Comparison of ENCODE assay signal across 20 cellular contexts in the genomic region with DNA sequence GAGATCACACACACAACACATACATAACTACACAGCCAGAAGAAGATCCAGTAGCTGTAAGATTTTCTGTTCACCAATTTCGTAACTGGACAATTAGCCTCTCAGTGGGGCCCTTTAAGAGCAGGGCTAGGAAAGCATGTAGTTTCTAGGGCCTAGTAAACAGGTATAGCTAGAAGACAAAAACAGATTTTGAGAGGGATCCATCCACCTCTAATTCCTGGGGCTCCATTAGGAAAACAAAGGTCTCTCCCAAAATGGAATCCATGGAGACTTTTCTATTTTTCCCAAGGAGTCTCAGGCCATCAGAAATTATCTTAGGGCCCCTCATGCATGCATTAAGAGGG. TPM values are rescaled to one million over a fixed set of nuclear protein-coding genes. Genes with fewer than 3 reads are reported as not detected.
DNase-seq lines count a peak whose midpoint lies in the region; ATAC-seq, FAIRE-seq and TF ChIP-seq lines count a peak whose summit lies in the region.
"Had no signal": no experiment of that assay in that cellular context is flagged by ENCODE, and none has a peak within 500 bp of the region (broad histone marks: within the 10 kb centered on the region; RNA-seq: fewer than 3 reads in every experiment).

No MANE protein-coding gene starts in this region.

- H3K36me3 Mint-ChIP-seq in GM23338 (ENCODE audit: low read depth), result peaks cover 93% of the 10 kb centered on the region

- H3K4me3 Mint-ChIP-seq in GM23338, result no peak overlapping the region
- H3K4me3 Mint-ChIP-seq: CD4-positive, alpha-beta T cell; H9; HFFc6 had no signal

- H2AK5ac ChIP-seq in mesendoderm (ENCODE audit: low read length), result no peak overlapping the region

- no peak overlapping the region for H3K4ac ChIP-seq in mesendoderm (ENCODE audit: low read depth, low read length)

- H3K23ac ChIP-seq in mesendoderm (ENCODE audit: low read length), result no peak overlapping the region

- H3K4me2 ChIP-seq in GM23338 (no peak overlapping the region), K562 (ENCODE audit: insufficient read depth, low read length) (no peak overlapping the region), mesendoderm (ENCODE audit: low read length) (no peak overlapping the region)

- H3K4me1 Mint-ChIP-seq in GM23338, result no peaks in the 10 kb centered on the region

- H3K36me3 ChIP-seq in GM23338 (ENCODE audit: insufficient read depth) (peaks cover 62% of the 10 kb centered on the region), K562 (ENCODE audit: control insufficient read depth, insufficient read depth, low read length) (peaks cover 48% of the 10 kb centered on the region), mesendoderm (ENCODE audit: control insufficient read depth, insufficient read depth, low read length) (peaks cover 2% of the 10 kb centered on the region)

- H3K18ac ChIP-seq in mesendoderm (ENCODE audit: low read length), result no peak overlapping the region

- POLR2A ChIA-PET in K562 (lab: Yijun Ruan, JAX), result interaction anchor here (0.7 kb wide), 1 partner anchor 11 kb away, joined by 3 read pairs; the partner anchor contains the start of genes KIAA1143 and KIF15

- no peak overlapping the region for H4K8ac ChIP-seq in mesendoderm (ENCODE audit: low read depth, low read length)

- H3K4me3 ChIP-seq in GM23338 (no peak overlapping the region), NB4 (ENCODE audit: low read depth, low read length) (no peak overlapping the region), K562 (no peak overlapping the region), mesendoderm (ENCODE audit: low read length) (no peak overlapping the region)
- H3K4me3 ChIP-seq: GM12878 had no signal

- no peaks in the 10 kb centered on the region for H3K9me1 ChIP-seq in K562 (ENCODE audit: control insufficient read depth, insufficient read depth, low read length)

- intact Hi-C loops in K562 (cut with micrococcal nuclease), result no loop called here

- TF ChIP-seq RAD21 in K562 (CRISPR knock-in tag; conservative IDR thresholded peaks at IDR 0.05 in 1 of 2, IDR thresholded peaks at IDR 0.05 in 1 of 2), result no peak

- no peaks in the 10 kb centered on the region for H3F3A ChIP-seq in GM23338 (replicated peaks; ENCODE audit: low read depth)

- no TSS peak for BruUV-seq in K562 (replicated peaks; lab: Mats Ljungman, UMichigan)

- no peak overlapping the region for H3K9ac ChIP-seq in K562 (ENCODE audit: insufficient read depth in 1 of 2, low read depth in 2 of 2, low read length in 2 of 2)
- H3K9ac ChIP-seq in mesendoderm (ENCODE audit: low read length), result no peak overlapping the region

- no peak for TF ChIP-seq CTCF in GM23338 (conservative IDR thresholded peaks at IDR 0.05; ENCODE audit: low read depth in 2 of 2)
- TF ChIP-seq CTCF in NB4 (IDR thresholded peaks at IDR 0.05; ENCODE audit: low read depth, low read length), result no peak
- TF ChIP-seq CTCF in K562 (IDR thresholded peaks at IDR 0.05 in 2 of 3, conservative IDR thresholded peaks at IDR 0.05 in 1 of 3; ENCODE audit: insufficient read depth in 2 of 3, low read depth in 1 of 3, low read length in 3 of 3), result no peak

- FAIRE-seq in K562 (lab: Jason Lieb, UNC), result no peak
- FAIRE-seq: GM12878, GM18507 had no signal

- no peak overlapping the region for H3K56ac ChIP-seq in mesendoderm (ENCODE audit: low read length)

- no peak overlapping the region for H2BK5ac ChIP-seq in mesendoderm (ENCODE audit: low read length)

- H4K5ac ChIP-seq in mesendoderm (ENCODE audit: low read length), result no peak overlapping the region

- no peak for TF ChIP-seq POLR2A in NB4 (IDR thresholded peaks at IDR 0.05; ENCODE audit: extremely low read depth, insufficient read length)
- no peak for TF ChIP-seq POLR2A in K562 (conservative IDR thresholded peaks at IDR 0.05)

- peaks cover 22% of the 10 kb centered on the region for H3K9me3 ChIP-seq in K562 (replicated peaks; ENCODE audit: control insufficient read depth, insufficient read depth, low read depth, low read length)

- H3K9me3 Mint-ChIP-seq in GM23338, result peaks cover 66% of the 10 kb centered on the region

- no peak overlapping the region for H3K27ac Mint-ChIP-seq in GM23338
- H3K27ac Mint-ChIP-seq: CD4-positive, alpha-beta T cell; H9; HFFc6 had no signal

- CTCF ChIA-PET in K562 (lab: Yijun Ruan, JAX; ENCODE audit: low intra/inter-chr PET ratio), result no interaction called here

- H2AFZ ChIP-seq in GM23338, result no peak overlapping the region
- H2AFZ ChIP-seq in K562 (ENCODE audit: low read depth, low read length), result no peak overlapping the region

- H3K9me2 ChIP-seq in GM23338 (ENCODE audit: insufficient read depth), result no peaks in the 10 kb centered on the region

- H3K4me1 ChIP-seq in GM23338 (ENCODE audit: insufficient read depth), result no peaks in the 10 kb centered on the region
- no peaks in the 10 kb centered on the region for H3K4me1 ChIP-seq in K562 (replicated peaks in 1 of 2; ENCODE audit: control insufficient read depth in 2 of 2, insufficient read depth in 2 of 2, low read length in 2 of 2)
- no peaks in the 10 kb centered on the region for H3K4me1 ChIP-seq in mesendoderm (ENCODE audit: control insufficient read depth, low read depth, low read length)

- peaks cover 13% of the 10 kb centered on the region for H3K79me1 ChIP-seq in mesendoderm (ENCODE audit: low read length)

- ATAC-seq in GM23338, result no peak
- no peak for ATAC-seq in K562
- ATAC-seq in HG02852 (IDR thresholded peaks at IDR 0.05; ENCODE audit: unreplicated experiment), result no peak
- ATAC-seq in HG02938 (IDR thresholded peaks at IDR 0.05; ENCODE audit: unreplicated experiment), result no peak
- ATAC-seq in HG03196 (IDR thresholded peaks at IDR 0.05; ENCODE audit: unreplicated experiment), result no peak
- ATAC-seq in GM19455 (IDR thresholded peaks at IDR 0.05; ENCODE audit: unreplicated experiment), result no peak
- ATAC-seq: GM12878 had no signal

- no peaks in the 10 kb centered on the region; the same call in 1 of the 2 replicates for H4K20me1 ChIP-seq in GM23338 (replicated peaks; ENCODE audit: insufficient read depth)
- no peaks in the 10 kb centered on the region for H4K20me1 ChIP-seq in K562 (replicated peaks; ENCODE audit: control insufficient read depth, insufficient read depth, low read length)

- H3K79me2 ChIP-seq in GM23338 (replicated peaks; ENCODE audit: insufficient read depth), result peaks cover 71% of the 10 kb centered on the region
- H3K79me2 ChIP-seq in K562 (ENCODE audit: control insufficient read depth, insufficient read depth, low read length), result peaks cover 47% of the 10 kb centered on the region
- peaks cover 5% of the 10 kb centered on the region for H3K79me2 ChIP-seq in mesendoderm (ENCODE audit: control insufficient read depth, insufficient read depth, low read length)

- no peak overlapping the region for H3K27ac ChIP-seq in GM23338 (ENCODE audit: low read depth)
- no peak overlapping the region for H3K27ac ChIP-seq in K562 (ENCODE audit: extremely low read depth, low read depth, low read length)
- H3K27ac ChIP-seq in mesendoderm (ENCODE audit: low read depth, low read length), result no peak overlapping the region

- no peak overlapping the region for H2BK120ac ChIP-seq in mesendoderm (ENCODE audit: low read depth, low read length)

- in situ Hi-C loops in K562 (cut with MboI), result no loop called here

- DNase-seq in GM23338 (ENCODE audit: low spot score) (peak; percentile 16), NB4 (ENCODE audit: low read depth) (peak; percentile 9), K562 (ENCODE audit: extremely low read depth in 1 of 4, low spot score in 3 of 4) (peak in 1 of 4 experiments; percentile 26), mesendoderm (peak; percentile 26)
- DNase-seq: ACHN; C1 segment of cervical spinal cord; Calu3; CD4-positive, alpha-beta T cell; DMS 273 treated with DMSO at 0.1 percent for 48 hours; GOT3; H9; HFFc6 had no signal

- H3K27me3 Mint-ChIP-seq in GM23338 (ENCODE audit: insufficient read depth, low read depth, poor library complexity), result no peaks in the 10 kb centered on the region
- H3K27me3 Mint-ChIP-seq: CD4-positive, alpha-beta T cell had no signal

- H2BK15ac ChIP-seq in mesendoderm (replicated peaks; ENCODE audit: low read depth), result no peak overlapping the region

- H3K27me3 ChIP-seq in GM23338 (ENCODE audit: insufficient read depth) (no peaks in the 10 kb centered on the region), K562 (ENCODE audit: control insufficient read depth in 2 of 2, insufficient read depth in 2 of 2, low read length in 2 of 2) (no peaks in the 10 kb centered on the region), mesendoderm (ENCODE audit: insufficient read depth, low read length, poor library complexity) (peaks cover 2% of the 10 kb centered on the region)

- no peak for TF ChIP-seq EP300 in K562 (IDR thresholded peaks at IDR 0.05; ENCODE audit: low read length)

- WGBS in K562 (ENCODE audit: insufficient coverage, low coverage, missing lambda C conversion rate), result 100% methylated on average over 1 of the region's 1 CpG
- no CpG with 5 or more reads among the region's 1 CpG for WGBS in mesendoderm (ENCODE audit: extremely low coverage, insufficient coverage, low lambda C conversion rate)

RNA-seq across cellular contexts. Expression of gene KIF15, which starts 10.5 kb away (rescaled TPM):
- total RNA-seq in GM23338 (2014; rRNA removed; shearing (Covaris generic)), result 21.2 and 26.2 TPM in 2 replicates
- polyA plus RNA-seq in GM23338 (2016; fragmentation: Nextera tagmentation; extraction: Ambion mirVana) (21.8 and 25.8 TPM in 2 replicates), K562 (2011; rRNA removed) (17.9 and 25.3 TPM in 2 replicates), K562 (2014; fragmentation: Illumina TruSeq; extraction: Trizol) (33.8 and 43.3 TPM in 2 replicates), K562 (2014; fragmentation: Nextera tagmentation; extraction: Ambion mirVana) (10 to 100 TPM in 1 of 2 experiments, 1 to 10 TPM in 1; 9.0 to 21.2 TPM), K562 (2014; rRNA removed) (21.2 and 27.9 TPM in 2 replicates)
- total RNA-seq in K562 (2011; cell fraction: chromatin; rRNA removed; ENCODE audit: low replicate concordance), result 21.8 and 81.5 TPM in 2 replicates
- 13.7 and 19.2 TPM in 2 replicates for total RNA-seq in K562 (2011; cell fraction: nucleolus; rRNA removed)
- total RNA-seq in K562 (2011; cell fraction: nucleoplasm; rRNA removed), result 19.6 and 23.5 TPM in 2 replicates
- total RNA-seq in K562 (2014; rRNA removed) (26.0 and 28.0 TPM in 2 replicates), K562 (2014; rRNA removed; fragmentation: Illumina TruSeq; extraction: Trizol) (43.7 and 52.3 TPM in 2 replicates), K562 (2015; rRNA removed; fragmentation: Illumina TruSeq; extraction: Trizol) (45.1 and 45.9 TPM in 2 replicates), K562 (2021) (24.5 and 25.8 TPM in 2 replicates)
- polyA plus RNA-seq in K562 (2011; cell fraction: cytosol; rRNA removed), result 2.9 and 5.4 TPM in 2 replicates
- 12.1 and 15.4 TPM in 2 replicates for polyA plus RNA-seq in K562 (2011; cell fraction: nucleus; rRNA removed)
- 15.4 and 18.1 TPM in 2 replicates for polyA plus RNA-seq in K562 (2012)
- 50.8 and 54.3 TPM in 2 replicates for polyA minus RNA-seq in K562 (2011; rRNA and poly(A)+ RNA removed)
- polyA minus RNA-seq in K562 (2011; cell fraction: cytosol; rRNA and poly(A)+ RNA removed), result 11.8 and 17.1 TPM in 2 replicates
- polyA minus RNA-seq in K562 (2011; cell fraction: nucleus; rRNA and poly(A)+ RNA removed), result 20.6 and 43.1 TPM in 2 replicates
- 27.5 TPM for polyA plus RNA-seq in mesendoderm (2013, experiment 1 of 2)
- polyA plus RNA-seq in mesendoderm (2013, experiment 2 of 2), result 27.9 TPM

RNA-seq across cellular contexts. Expression of gene KIAA1143, which starts 10.7 kb away (rescaled TPM):
- 48.1 and 49.2 TPM in 2 replicates for total RNA-seq in GM23338 (2014; rRNA removed; shearing (Covaris generic))
- 63.9 and 75.4 TPM in 2 replicates for polyA plus RNA-seq in GM23338 (2016; fragmentation: Nextera tagmentation; extraction: Ambion mirVana)
- total RNA-seq in K562 (2011; cell fraction: chromatin; rRNA removed; ENCODE audit: low replicate concordance), result 4.3 and 13.2 TPM in 2 replicates
- total RNA-seq in K562 (2011; cell fraction: nucleolus; rRNA removed), result 4.0 and 5.1 TPM in 2 replicates
- total RNA-seq in K562 (2011; cell fraction: nucleoplasm; rRNA removed), result 8.9 and 20.1 TPM in 2 replicates
- total RNA-seq in K562 (2014; rRNA removed), result 27.9 and 31.3 TPM in 2 replicates
- total RNA-seq in K562 (2014; rRNA removed; fragmentation: Illumina TruSeq; extraction: Trizol), result 72.0 and 97.2 TPM in 2 replicates
- 43.7 and 47.0 TPM in 2 replicates for total RNA-seq in K562 (2015; rRNA removed; fragmentation: Illumina TruSeq; extraction: Trizol)
- 42.8 and 47.1 TPM in 2 replicates for total RNA-seq in K562 (2021)
- polyA plus RNA-seq in K562 (2011; rRNA removed), result 30.9 and 40.7 TPM in 2 replicates
- polyA plus RNA-seq in K562 (2011; cell fraction: cytosol; rRNA removed), result 9.6 and 16.5 TPM in 2 replicates
- polyA plus RNA-seq in K562 (2011; cell fraction: nucleus; rRNA removed), result 12.2 and 16.4 TPM in 2 replicates
- 21.4 and 23.2 TPM in 2 replicates for polyA plus RNA-seq in K562 (2012)
- 47.4 and 54.6 TPM in 2 replicates for polyA plus RNA-seq in K562 (2014; fragmentation: Illumina TruSeq; extraction: Trizol)
- polyA plus RNA-seq in K562 (2014; fragmentation: Nextera tagmentation; extraction: Ambion mirVana), result 10 to 100 TPM; 33.5 to 42.2 TPM
- polyA plus RNA-seq in K562 (2014; rRNA removed), result 24.0 and 25.6 TPM in 2 replicates
- polyA minus RNA-seq in K562 (2011; rRNA and poly(A)+ RNA removed), result 63.0 and 63.7 TPM in 2 replicates
- 20.2 and 26.3 TPM in 2 replicates for polyA minus RNA-seq in K562 (2011; cell fraction: cytosol; rRNA and poly(A)+ RNA removed)
- 6.9 and 12.9 TPM in 2 replicates for polyA minus RNA-seq in K562 (2011; cell fraction: nucleus; rRNA and poly(A)+ RNA removed)
- polyA plus RNA-seq in mesendoderm (2013, experiment 1 of 2), result 43.0 TPM
- 44.5 TPM for polyA plus RNA-seq in mesendoderm (2013, experiment 2 of 2)

RNA-seq across cellular contexts. Expression of gene ZNF501, which starts 42.6 kb away (rescaled TPM):
- total RNA-seq in GM23338 (2014; rRNA removed; shearing (Covaris generic)), result 6.6 and 8.0 TPM in 2 replicates
- polyA plus RNA-seq in GM23338 (2016; fragmentation: Nextera tagmentation; extraction: Ambion mirVana) (3.3 and 4.2 TPM in 2 replicates), K562 (2011; rRNA removed) (1.1 and 4.2 TPM in 2 replicates), K562 (2014; fragmentation: Illumina TruSeq; extraction: Trizol) (2.3 and 4.1 TPM in 2 replicates), K562 (2014; fragmentation: Nextera tagmentation; extraction: Ambion mirVana) (1 to 10 TPM; 1.2 to 1.6 TPM), K562 (2014; rRNA removed) (2.4 and 2.9 TPM in 2 replicates)
- total RNA-seq in K562 (2011; cell fraction: chromatin; rRNA removed; ENCODE audit: low replicate concordance), result 8.3 and 13.2 TPM in 2 replicates
- total RNA-seq in K562 (2011; cell fraction: nucleolus; rRNA removed), result 9.5 and 11.8 TPM in 2 replicates
- total RNA-seq in K562 (2011; cell fraction: nucleoplasm; rRNA removed), result 10.2 and 13.0 TPM in 2 replicates
- total RNA-seq in K562 (2014; rRNA removed) (4.9 and 6.5 TPM in 2 replicates), K562 (2014; rRNA removed; fragmentation: Illumina TruSeq; extraction: Trizol) (4.5 and 4.8 TPM in 2 replicates), K562 (2015; rRNA removed; fragmentation: Illumina TruSeq; extraction: Trizol) (3.6 and 3.7 TPM in 2 replicates), K562 (2021) (3.9 and 4.4 TPM in 2 replicates)
- 0.49 and 0.95 TPM in 2 replicates for polyA plus RNA-seq in K562 (2011; cell fraction: cytosol; rRNA removed)
- 0.59 and 4.2 TPM in 2 replicates for polyA plus RNA-seq in K562 (2011; cell fraction: nucleus; rRNA removed)
- 2.9 TPM in 2 replicates for polyA plus RNA-seq in K562 (2012)
- polyA minus RNA-seq in K562 (2011; rRNA and poly(A)+ RNA removed), result 1.5 and 6.7 TPM in 2 replicates
- polyA minus RNA-seq in K562 (2011; cell fraction: cytosol; rRNA and poly(A)+ RNA removed), result 3.0 TPM in 1 of 2 replicates, not detected in the other
- polyA minus RNA-seq in K562 (2011; cell fraction: nucleus; rRNA and poly(A)+ RNA removed), result 3.1 and 11.0 TPM in 2 replicates
- polyA plus RNA-seq in mesendoderm (2013, experiment 1 of 2), result 2.5 TPM
- 2.7 TPM for polyA plus RNA-seq in mesendoderm (2013, experiment 2 of 2)
- total RNA-seq: A172, HT1080 had no signal

RNA-seq across cellular contexts. Expression of gene ZNF502, which starts 59.6 kb away (rescaled TPM):
- total RNA-seq in GM23338 (2014; rRNA removed; shearing (Covaris generic)), result 3.2 and 4.7 TPM in 2 replicates
- polyA plus RNA-seq in GM23338 (2016; fragmentation: Nextera tagmentation; extraction: Ambion mirVana) (1.7 and 2.9 TPM in 2 replicates), K562 (2011; rRNA removed) (0.11 and 0.47 TPM in 2 replicates), K562 (2014; fragmentation: Illumina TruSeq; extraction: Trizol) (0.73 and 0.90 TPM in 2 replicates), K562 (2014; fragmentation: Nextera tagmentation; extraction: Ambion mirVana) (under 1 TPM; 0.38 to 0.67 TPM), K562 (2014; rRNA removed) (0.60 and 1.6 TPM in 2 replicates)
- total RNA-seq in K562 (2011; cell fraction: chromatin; rRNA removed; ENCODE audit: low replicate concordance), result 0.60 and 2.4 TPM in 2 replicates
- total RNA-seq in K562 (2011; cell fraction: nucleolus; rRNA removed), result 0.66 and 0.67 TPM in 2 replicates
- 0.66 and 0.76 TPM in 2 replicates for total RNA-seq in K562 (2011; cell fraction: nucleoplasm; rRNA removed)
- total RNA-seq in K562 (2014; rRNA removed) (0.59 and 0.61 TPM in 2 replicates), K562 (2014; rRNA removed; fragmentation: Illumina TruSeq; extraction: Trizol) (0.73 and 1.3 TPM in 2 replicates), K562 (2015; rRNA removed; fragmentation: Illumina TruSeq; extraction: Trizol) (0.68 and 0.98 TPM in 2 replicates), K562 (2021) (0.65 and 0.73 TPM in 2 replicates)
- 0.03 and 0.07 TPM in 2 replicates for polyA plus RNA-seq in K562 (2011; cell fraction: cytosol; rRNA removed)
- polyA plus RNA-seq in K562 (2011; cell fraction: nucleus; rRNA removed), result 0.10 and 0.30 TPM in 2 replicates
- polyA plus RNA-seq in K562 (2012), result 0.29 and 0.84 TPM in 2 replicates
- polyA minus RNA-seq in K562 (2011; rRNA and poly(A)+ RNA removed), result 0.15 and 0.46 TPM in 2 replicates
- polyA minus RNA-seq in K562 (2011; cell fraction: cytosol; rRNA and poly(A)+ RNA removed), result not detected in 2 replicates
- polyA minus RNA-seq in K562 (2011; cell fraction: nucleus; rRNA and poly(A)+ RNA removed), result 0.33 and 0.40 TPM in 2 replicates
- polyA plus RNA-seq in mesendoderm (2013, experiment 1 of 2), result 2.9 TPM
- 3.0 TPM for polyA plus RNA-seq in mesendoderm (2013, experiment 2 of 2)
- total RNA-seq: H9 had no signal
